In genomic region chr11:93542753-93543246, GRCh38 we compare ENCODE assay signal across 8 cellular contexts. TPM values are rescaled to one million over a fixed set of nuclear protein-coding genes. Genes with fewer than 3 reads are reported as not detected.
DNase-seq lines count a peak whose midpoint lies in the region; ATAC-seq and TF ChIP-seq lines count a peak whose summit lies in the region.

No MANE protein-coding gene starts in this region.

- peak overlapping the region; percentile 77 for H3K27ac ChIP-seq in C4-2B
- H3K27ac ChIP-seq in spleen, result peak overlapping the region; percentile 53 to 95 (median 91)

- peaks cover 31% of the 10 kb centered on the region for H3K27me3 Mint-ChIP-seq in activated naive CD8-positive, alpha-beta T cell treated with anti-CD3 and anti-CD28 coated beads for 36 hours

- H3K9me3 ChIP-seq in iPS-18c (ENCODE audit: control insufficient read depth, insufficient read depth, low read length), result peaks cover 5% of the 10 kb centered on the region
- H3K9me3 ChIP-seq in spleen, result no peaks in the 10 kb centered on the region

- H3K36me3 ChIP-seq in spleen, result no peaks in the 10 kb centered on the region

- H3K4me1 Mint-ChIP-seq in activated naive CD8-positive, alpha-beta T cell treated with anti-CD3 and anti-CD28 coated beads for 36 hours, result peaks cover 14% of the 10 kb centered on the region

- no peaks in the 10 kb centered on the region for H3K9me3 Mint-ChIP-seq in activated naive CD8-positive, alpha-beta T cell treated with anti-CD3 and anti-CD28 coated beads for 36 hours

- TF ChIP-seq CTCF in C4-2B (conservative IDR thresholded peaks at IDR 0.05), result no peak
- TF ChIP-seq CTCF in spleen (IDR thresholded peaks at IDR 0.05 in 8 of 11, conservative IDR thresholded peaks at IDR 0.05 in 3 of 11), result no peak

- peaks cover 0 to 15% (median 0%) of the 10 kb centered on the region in 7 donors for H3K27me3 ChIP-seq in spleen (replicated peaks in 1 of 7)

- H3K27ac Mint-ChIP-seq in activated naive CD8-positive, alpha-beta T cell treated with anti-CD3 and anti-CD28 coated beads for 36 hours, result no peak overlapping the region

- peaks cover 0 to 64% (median 43%) of the 10 kb centered on the region in 6 donors for H3K4me1 ChIP-seq in spleen

- no peak for DNase-seq in activated naive CD8-positive, alpha-beta T cell treated with anti-CD3 and anti-CD28 coated beads for 36 hours
- DNase-seq in spleen, result peak; percentile 89
- no peak for DNase-seq in RPMI8226
- no peak for DNase-seq in germinal center (ENCODE audit: low spot score)

- H3K36me3 Mint-ChIP-seq in activated naive CD8-positive, alpha-beta T cell treated with anti-CD3 and anti-CD28 coated beads for 36 hours, result no peaks in the 10 kb centered on the region

- intact Hi-C loops in spleen (cut with DNase I; ENCODE audit: low total_unique reads), result loop anchor here (5.0 to 10.0 kb wide), 2 partner anchors 102 to 310 kb away; no protein-coding TSS in a partner anchor

- WGBS in spleen, 5 donors, result 1 to 2% (median 1%) methylated on average over 22 to 69 of the region's 69 CpGs

- ATAC-seq in GM19372 (IDR thresholded peaks at IDR 0.05; ENCODE audit: low read depth, unreplicated experiment) (peak; percentile 37), HG03432 (IDR thresholded peaks at IDR 0.05; ENCODE audit: unreplicated experiment) (peak; percentile 52)

- peak overlapping the region; percentile 73 for H3K4me3 Mint-ChIP-seq in activated naive CD8-positive, alpha-beta T cell treated with anti-CD3 and anti-CD28 coated beads for 36 hours

- H3K4me3 ChIP-seq in iPS-18c (ENCODE audit: insufficient read depth, low read depth, low read length) (peak overlapping the region; percentile 76), spleen (peak overlapping the region; percentile 63 to 91 (median 72))

- no peak for TF ChIP-seq POLR2A in spleen (IDR thresholded peaks at IDR 0.05)

RNA-seq across cellular contexts. Expression of gene SMCO4, which starts 0.4 kb away (rescaled TPM):
- total RNA-seq in activated naive CD8-positive, alpha-beta T cell treated with anti-CD3 and anti-CD28 coated beads for 36 hours, result 1 to 10 TPM; 6.1 to 6.8 TPM
- total RNA-seq in spleen, result 10 to 100 TPM; 48.1 to 74.1 (median 52.8) TPM
- polyA plus RNA-seq in spleen, result 10 to 100 TPM; 21.8 to 71.5 (median 51.1) TPM

Comparison
In these comparisons a context has a peak if more than half of its experiments do, and no peak if none do; other contexts are left out.
1. RNA of gene SMCO4, which starts 0.4 kb away (total RNA-seq): 48.1 to 74.1 TPM in spleen; 6.1 to 6.8 TPM in activated naive CD8-positive, alpha-beta T cell treated with anti-CD3 and anti-CD28 coated beads for 36 hours; every median in the first group is over 4 times any median in the second.